ENCODE assay signal across 2 cellular contexts in the genomic region with DNA sequence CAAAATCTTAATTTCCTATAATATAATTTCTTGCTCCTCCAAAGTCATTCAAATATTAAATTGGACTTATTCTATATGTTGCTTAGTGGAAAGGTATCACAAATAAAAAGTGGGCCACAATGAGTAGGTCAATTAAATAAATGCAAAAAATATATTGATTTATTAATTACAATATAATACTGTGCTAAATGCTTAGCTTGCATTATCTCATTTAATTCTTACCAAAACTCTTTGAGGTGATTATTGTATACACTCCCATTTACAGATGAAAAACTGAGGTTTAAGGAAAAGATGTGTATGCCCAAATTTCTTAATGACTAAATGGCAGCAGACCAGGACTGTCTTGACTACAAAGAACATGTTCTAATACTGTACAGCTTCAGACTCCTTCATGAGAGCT.
TF ChIP-seq lines count a peak whose summit lies in the region.

No MANE protein-coding gene starts in this region.

TF ChIP-seq in HepG2, 621 proteins besides CTCF, POLR2A, EP300 and RAD21 (continued from another document):
- no peak for TF ChIP-seq ZNF589 (CRISPR knock-in tag; conservative IDR thresholded peaks at IDR 0.05)

TF ChIP-seq in K562, 482 proteins besides CTCF, POLR2A, EP300 and RAD21 (continued from another document):
- TF ChIP-seq SMARCA4 (IDR thresholded peaks at IDR 0.05) (no peak), MAFK (IDR thresholded peaks at IDR 0.05; ENCODE audit: low read length) (peak; percentile 54), FOXK2 (conservative IDR thresholded peaks at IDR 0.05 in 1 of 2, IDR thresholded peaks at IDR 0.05 in 1 of 2; ENCODE audit: low read depth in 2 of 2) (no peak), ATF7 (IDR thresholded peaks at IDR 0.05) (no peak), MAFF (IDR thresholded peaks at IDR 0.05; ENCODE audit: low read length) (peak; percentile 29; the same call in 1 of the 2 replicates), IRF2 (CRISPR knock-in tag; IDR thresholded peaks at IDR 0.05) (no peak), RBM39 (optimal IDR thresholded peaks at IDR 0.05; ENCODE audit: low read depth, low read length) (no peak), C11orf30 (IDR thresholded peaks at IDR 0.05; ENCODE audit: low read depth) (peak; percentile 30; the same call in 1 of the 2 replicates)
